In the genomic region with DNA sequence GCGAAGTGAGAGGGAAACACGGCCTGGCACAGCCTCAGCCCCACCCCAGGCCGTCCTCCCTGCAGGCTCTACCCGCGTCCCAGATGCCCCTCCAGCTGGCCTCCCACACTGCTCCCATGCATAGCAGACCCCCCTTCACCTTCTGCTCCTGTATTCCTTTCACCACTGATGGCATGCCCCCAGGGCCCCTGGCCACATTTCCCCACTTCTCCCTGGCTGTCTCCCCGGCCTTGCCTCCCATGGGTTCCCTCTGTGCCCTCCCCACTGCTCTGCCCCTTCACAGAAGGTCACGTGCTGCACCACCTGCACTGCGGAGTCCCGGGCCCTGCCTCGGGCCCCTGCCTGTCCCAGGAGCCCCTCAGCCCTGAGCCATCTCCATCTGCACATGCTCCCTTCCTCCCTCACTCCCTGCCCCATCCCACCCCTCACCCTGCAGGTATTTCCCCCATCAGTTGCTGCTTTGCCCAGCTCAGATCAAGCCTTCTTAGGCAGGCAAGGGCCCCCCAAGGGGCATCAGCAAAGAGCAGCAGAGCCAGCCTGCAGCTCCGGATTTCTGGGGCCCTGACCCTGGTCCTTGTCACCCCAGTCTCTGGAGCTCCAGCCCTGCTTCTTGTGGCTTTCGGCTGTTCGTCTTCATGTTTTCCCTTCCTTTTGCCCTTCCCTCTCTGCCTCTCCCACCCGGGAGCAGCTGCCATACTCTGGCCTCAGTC, we compare ENCODE assay signal across 12 cellular contexts.
"Had no signal": no experiment of that assay in that cellular context is flagged by ENCODE, and none has a peak within 500 bp of the region (broad histone marks: within the 10 kb centered on the region; RNA-seq: fewer than 3 reads in every experiment).

No MANE protein-coding gene starts in this region.

- ATAC-seq: activated CD8-positive, alpha-beta T cell treated with anti-CD3 and anti-CD28 coated beads, Interleukin-2, amount 10 ng/mL, durations not matched to agents 7 days and 5 days; left colon; T-cell; WTC11 had no signal

- DNase-seq: activated CD4-positive, alpha-beta T cell treated with anti-CD3 and anti-CD28 coated beads for 4 hours; activated CD8-positive, alpha-beta T cell treated with anti-CD3 and anti-CD28 coated beads, Interleukin-2, amount 10 ng/mL, durations not matched to agents 7 days and 5 days; activated naive CD4-positive, alpha-beta T cell treated with anti-CD3 and anti-CD28 coated beads for 36 hours; activated T-cell treated with anti-CD3 and anti-CD28 coated beads, Interleukin-2, amount 50 U/mL, for 24 hours; dermis blood vessel endothelial cell; effector memory CD4-positive, alpha-beta T cell; left colon; midbrain; retina; stimulated activated CD4-positive, alpha-beta T cell treated with anti-CD3 and anti-CD28 coated beads, Interleukin-2, amount 100 ng/mL, for 48 hours; T-cell had no signal
